Comparison of ENCODE assay signal across 10 cellular contexts in the genomic region with DNA sequence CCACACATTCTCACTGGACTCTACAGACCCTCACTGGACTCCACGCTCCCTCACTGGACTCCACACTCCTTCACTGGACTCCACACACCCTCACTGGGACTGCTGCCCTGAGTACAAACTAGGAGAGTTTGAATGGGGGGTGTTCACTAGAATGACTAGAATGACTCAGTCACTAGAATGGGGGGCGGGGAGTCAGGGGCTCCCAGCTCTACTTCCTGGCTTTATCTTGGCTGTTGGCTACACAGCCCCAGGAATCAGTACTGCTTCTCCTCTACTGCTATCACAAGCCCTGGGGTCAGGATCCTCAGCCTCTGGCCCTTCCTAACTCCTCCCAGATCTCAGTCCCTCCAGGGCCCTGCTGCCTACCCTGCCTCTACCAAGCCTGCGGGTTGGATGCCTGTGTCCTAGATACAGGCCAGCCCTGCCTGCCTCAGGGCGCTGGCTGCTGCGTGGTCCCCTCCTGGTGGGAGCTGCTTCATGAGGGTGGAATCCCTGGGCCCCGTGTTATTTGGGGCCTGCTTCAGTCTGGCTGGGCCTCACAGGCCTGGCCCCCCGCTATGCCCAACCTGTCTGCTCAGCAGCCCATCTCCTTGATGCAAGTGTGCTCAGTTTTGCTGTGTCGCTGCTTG. TPM values are rescaled to one million over a fixed set of nuclear protein-coding genes. Genes with fewer than 3 reads are reported as not detected.
DNase-seq lines count a peak whose midpoint lies in the region; TF ChIP-seq lines count a peak whose summit lies in the region.
"Had no signal": no experiment of that assay in that cellular context is flagged by ENCODE, and none has a peak within 500 bp of the region (broad histone marks: within the 10 kb centered on the region; RNA-seq: fewer than 3 reads in every experiment).

No MANE protein-coding gene starts in this region.

- H3K79me2 ChIP-seq in OCI-LY7 (ENCODE audit: insufficient read depth, low read depth, low read length), result peaks cover 20% of the 10 kb centered on the region

- no peaks in the 10 kb centered on the region for H3K9me3 Mint-ChIP-seq in endothelial cell (ENCODE audit: unreplicated experiment)

- CTCF ChIA-PET in OCI-LY7 (lab: Charles Lee; ENCODE audit: unreplicated experiment), result interaction anchor here (1.3 to 4.5 kb wide), 3 partner anchors 9 to 103 kb away, joined by 3 to 49 read pairs (median 11); no protein-coding TSS in a partner anchor

- H4K20me1 ChIP-seq in OCI-LY7 (ENCODE audit: insufficient read depth, low read length), result peaks cover 13% of the 10 kb centered on the region

- H3K4me1 Mint-ChIP-seq in endothelial cell (ENCODE audit: unreplicated experiment), result peaks cover 28% of the 10 kb centered on the region

- POLR2A ChIA-PET in OCI-LY7 (lab: Charles Lee), result interaction anchor here (3.2 kb wide), 2 partner anchors 39 to 44 kb away, joined by 12 to 29 read pairs; no protein-coding TSS in a partner anchor

- DNase-seq in activated effector memory CD4-positive, alpha-beta T cell treated with anti-CD3 and anti-CD28 coated beads, Interleukin-2, amount 50 U/mL, for 16 hours, result peak; percentile 59
- no peak for DNase-seq in activated effector memory CD4-positive, alpha-beta T cell treated with Interleukin-2 at 50 U/mL for 16 hours
- DNase-seq in OCI-LY7 (ENCODE audit: low spot score), result peak; percentile 17
- no peak for DNase-seq in endothelial cell (ENCODE audit: low spot score)
- DNase-seq in spleen, result peak; percentile 77
- DNase-seq in GDM1 (lab: John Stamatoyannopoulos, UW), result no peak
- DNase-seq in LoVo (ENCODE audit: low spot score), result no peak
- DNase-seq in NCI-H1417 treated with DMSO at 0.1 percent for 48 hours (lab: John Stamatoyannopoulos, UW), result no peak

- peak overlapping the region; percentile 75 for H3K27ac Mint-ChIP-seq in endothelial cell (ENCODE audit: unreplicated experiment)

- WGBS in spleen, 5 donors, result 91 to 97% (median 94%) methylated on average over 6 to 8 of the region's 8 CpGs

- no TSS peak for BruUV-seq in OCI-LY7 (replicated peaks; lab: Mats Ljungman, UMichigan)

- H3K36me3 Mint-ChIP-seq in endothelial cell (ENCODE audit: low read depth, unreplicated experiment), result peaks cover 24% of the 10 kb centered on the region

- intact Hi-C loops in OCI-LY7 (cut with micrococcal nuclease; ENCODE audit: unreplicated experiment), result loop anchor here (1.0 to 10.0 kb wide), 7 partner anchors 29 to 251 kb away; a partner anchor contains a TSS
- intact Hi-C loops in spleen (cut with DNase I; ENCODE audit: low total_unique reads), result loop anchor here (2.0 to 10.0 kb wide), 2 partner anchors 35 to 51 kb away; no protein-coding TSS in a partner anchor

- peaks cover 18% of the 10 kb centered on the region for H3K27me3 Mint-ChIP-seq in endothelial cell (ENCODE audit: unreplicated experiment)

- no peaks in the 10 kb centered on the region for H3K9me2 ChIP-seq in OCI-LY7 (ENCODE audit: insufficient read depth, low read length)

- no peak overlapping the region for H3K4me2 ChIP-seq in OCI-LY7 (ENCODE audit: low read length)

- H3K4me3 Mint-ChIP-seq in endothelial cell (ENCODE audit: unreplicated experiment), result peak overlapping the region; percentile 11

- H3K4me3 ChIP-seq in OCI-LY7 (ENCODE audit: low read depth, low read length, poor library complexity, severe bottlenecking) (no peak overlapping the region), spleen (no peak overlapping the region)
- H3K4me3 ChIP-seq: left lung had no signal

- H3K27ac ChIP-seq in OCI-LY7 (ENCODE audit: low read depth, low read length, poor library complexity, severe bottlenecking), result peak overlapping the region; percentile 95
- peak overlapping the region in 2 of 8 donors; percentile 74 to 77 for H3K27ac ChIP-seq in spleen
- H3K27ac ChIP-seq: C4-2B, left lung had no signal

- peaks cover 44% of the 10 kb centered on the region for H3K36me3 ChIP-seq in OCI-LY7 (ENCODE audit: insufficient read depth, low read length)
- peaks cover 0 to 35% (median 18%) of the 10 kb centered on the region in 6 donors for H3K36me3 ChIP-seq in spleen

- H3K9me3 ChIP-seq in OCI-LY7 (ENCODE audit: low read length), result no peaks in the 10 kb centered on the region
- H3K9me3 ChIP-seq in spleen, result peaks cover 0 to 5% (median 0%) of the 10 kb centered on the region in 8 donors
- H3K9me3 ChIP-seq: left lung had no signal

- H3K4me1 ChIP-seq in OCI-LY7 (ENCODE audit: insufficient read depth, low read length, poor library complexity, severe bottlenecking) (peaks cover 78% of the 10 kb centered on the region), spleen (peaks cover 29 to 63% (median 55%) of the 10 kb centered on the region in 6 donors)

- H2AFZ ChIP-seq in OCI-LY7 (ENCODE audit: low read length), result no peak overlapping the region

- no peaks in the 10 kb centered on the region for H3K27me3 ChIP-seq in spleen (replicated peaks in 1 of 7)
- H3K27me3 ChIP-seq: left lung had no signal

- TF ChIP-seq CTCF in OCI-LY7 (conservative IDR thresholded peaks at IDR 0.05; ENCODE audit: low read length) (no peak), endothelial cell (IDR thresholded peaks at IDR 0.05; ENCODE audit: unreplicated experiment) (no peak), spleen (IDR thresholded peaks at IDR 0.05 in 8 of 11, conservative IDR thresholded peaks at IDR 0.05 in 3 of 11) (no peak)

- TF ChIP-seq POLR2A in spleen (IDR thresholded peaks at IDR 0.05), result no peak

RNA-seq across cellular contexts. Expression of a gene that starts 7.8 kb away (rescaled TPM):
- total RNA-seq in OCI-LY7 (2014; rRNA removed; shearing (Covaris generic)), result 2,780 and 3,271 TPM in 2 replicates
- total RNA-seq in OCI-LY7 (2022) (3,053 and 3,088 TPM in 2 replicates), endothelial cell (ENCODE audit: unreplicated experiment) (592 TPM), spleen (100 to 1,000 TPM; 509 to 901 (median 767) TPM)
- 1,000 to 10,000 TPM; 1,653 to 2,114 (median 1,725) TPM for polyA plus RNA-seq in spleen

Comparison
In these comparisons a context has a peak if more than half of its experiments do, and no peak if none do; other contexts are left out.
1. DNase-seq: peak in activated effector memory CD4-positive, alpha-beta T cell treated with anti-CD3 and anti-CD28 coated beads, Interleukin-2, amount 50 U/mL, for 16 hours (single experiment), OCI-LY7 (single experiment) and spleen (single experiment); none in activated effector memory CD4-positive, alpha-beta T cell treated with Interleukin-2 at 50 U/mL for 16 hours (single experiment), endothelial cell (single experiment), GDM1 (single experiment), LoVo (single experiment) and NCI-H1417 treated with DMSO at 0.1 percent for 48 hours (single experiment).